1 cellular context compared by ENCODE assay signal in the genomic region with DNA sequence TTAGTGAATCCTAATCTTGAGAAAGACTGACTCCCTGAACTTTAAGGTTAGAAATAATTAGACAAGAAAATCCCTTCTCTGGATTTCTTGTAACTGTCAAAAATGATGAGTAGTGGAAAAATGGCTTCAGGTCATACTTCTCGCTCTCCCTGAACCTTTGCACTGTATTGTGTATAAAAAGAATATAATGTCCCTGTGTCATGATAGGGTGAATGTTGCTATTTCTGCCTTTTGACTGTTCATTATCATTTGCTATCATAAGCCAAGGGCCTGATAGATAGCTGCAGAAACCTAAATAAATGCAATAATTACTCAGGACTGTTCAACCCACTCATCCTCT.
TF ChIP-seq lines count a peak whose summit lies in the region.

No MANE protein-coding gene starts in this region.

TF ChIP-seq in IMR-90, 13 proteins besides CTCF, POLR2A, EP300 and RAD21:
- TF ChIP-seq MAFK (IDR thresholded peaks at IDR 0.05; ENCODE audit: low read depth, low read length) (peak; percentile 30), MXI1 (IDR thresholded peaks at IDR 0.05; ENCODE audit: borderline replicate concordance, low read depth, low read length) (no peak), RFX5 (IDR thresholded peaks at IDR 0.05; ENCODE audit: low read depth, low read length) (no peak)
TF ChIP-seq in IMR-90: peak in this region for 1.
